ENCODE assay signal across 25 cellular contexts in genomic region chr1:47021070-47021469, GRCh38. TPM values are rescaled to one million over a fixed set of nuclear protein-coding genes. Genes with fewer than 3 reads are reported as not detected.
"Had no signal": no experiment of that assay in that cellular context is flagged by ENCODE, and none has a peak within 500 bp of the region (broad histone marks: within the 10 kb centered on the region; RNA-seq: fewer than 3 reads in every experiment).

No MANE protein-coding gene starts in this region.

- H3K4me3 Mint-ChIP-seq: activated CD8-positive, alpha-beta T cell treated with anti-CD3 and anti-CD28 coated beads, Interleukin-2, amount 10 ng/mL, durations not matched to agents 7 days and 5 days; activated naive CD4-positive, alpha-beta T cell treated with anti-CD3 and anti-CD28 coated beads, Interleukin-2, amount 50 U/mL, for 24 hours; activated T-cell treated with anti-CD3 and anti-CD28 coated beads, Interleukin-2, amount 50 U/mL, for 24 hours; activated T-helper 1 cell treated with anti-CD3 and anti-CD28 coated beads, Interleukin-12 subunit alpha, Interleukin-12 subunit beta, Interleukin-2, Interleukin-4 antibody, amounts not matched to agents 30 ng/mL and 10 ng/mL and 1 ng/mL, durations not matched to agents 14 hours and 24 hours and 36 hours; T-helper 17 cell; WTC11 had no signal

- H3K27ac Mint-ChIP-seq: activated CD8-positive, alpha-beta T cell treated with anti-CD3 and anti-CD28 coated beads, Interleukin-2, amount 10 ng/mL, durations not matched to agents 7 days and 5 days; activated naive CD4-positive, alpha-beta T cell treated with anti-CD3 and anti-CD28 coated beads, Interleukin-2, amount 50 U/mL, for 24 hours; activated T-cell treated with anti-CD3 and anti-CD28 coated beads, Interleukin-2, amount 50 U/mL, for 24 hours; activated T-helper 1 cell treated with anti-CD3 and anti-CD28 coated beads, Interleukin-12 subunit alpha, Interleukin-12 subunit beta, Interleukin-2, Interleukin-4 antibody, amounts not matched to agents 30 ng/mL and 10 ng/mL and 1 ng/mL, durations not matched to agents 14 hours and 24 hours and 36 hours; brain; T-helper 17 cell; WTC11 had no signal

- H3K36me3 Mint-ChIP-seq: activated naive CD4-positive, alpha-beta T cell treated with anti-CD3 and anti-CD28 coated beads, Interleukin-2, amount 50 U/mL, for 24 hours; brain; WTC11 had no signal

- H3K9me3 Mint-ChIP-seq: activated naive CD4-positive, alpha-beta T cell treated with anti-CD3 and anti-CD28 coated beads, Interleukin-2, amount 50 U/mL, for 24 hours; activated T-cell treated with anti-CD3 and anti-CD28 coated beads, Interleukin-2, amount 50 U/mL, for 24 hours; activated T-helper 1 cell treated with anti-CD3 and anti-CD28 coated beads, Interleukin-12 subunit alpha, Interleukin-12 subunit beta, Interleukin-2, Interleukin-4 antibody, amounts not matched to agents 30 ng/mL and 10 ng/mL and 1 ng/mL, durations not matched to agents 14 hours and 24 hours and 36 hours had no signal

- H3K4me1 Mint-ChIP-seq: activated naive CD4-positive, alpha-beta T cell treated with anti-CD3 and anti-CD28 coated beads, Interleukin-2, amount 50 U/mL, for 24 hours; T-helper 17 cell had no signal

- DNase-seq: activated CD4-positive, alpha-beta T cell treated with anti-CD3 and anti-CD28 coated beads for 48 hours; activated CD4-positive, alpha-beta T cell treated with anti-CD3 and anti-CD28 coated beads, Interleukin-2, amount 50 U/mL, for 4 hours; activated CD4-positive, CD25-positive, alpha-beta regulatory T cell treated with anti-CD3 and anti-CD28 coated beads, Interleukin-2, amount 50 U/mL, for 72 hours; activated CD8-positive, alpha-beta T cell treated with anti-CD3 and anti-CD28 coated beads, Interleukin-2, amount 10 ng/mL, durations not matched to agents 7 days and 5 days; activated effector memory CD4-positive, alpha-beta T cell treated with Interleukin-2 at 50 U/mL for 16 hours; activated naive CD4-positive, alpha-beta T cell; activated T-cell treated with anti-CD3 and anti-CD28 coated beads, Interleukin-2, amount 50 U/mL, for 24 hours; KG1; NCI-H1048; NCI-H146; NCI-H187 treated with DMSO at 0.1 percent for 48 hours; NCI-H2081 treated with DMSO at 0.1 percent for 48 hours; NCI-H446; NCI-H524; PC-3; SIG-M5; T-helper 17 cell; T-helper 9 cell had no signal

- ATAC-seq: activated CD8-positive, alpha-beta T cell treated with anti-CD3 and anti-CD28 coated beads, Interleukin-2, amount 10 ng/mL, durations not matched to agents 7 days and 5 days; PC-3; T-helper 17 cell; WTC11 had no signal

RNA-seq across cellular contexts. Expression of gene CYP4X1, which starts 2.4 kb away (rescaled TPM):
- total RNA-seq: activated CD8-positive, alpha-beta T cell treated with anti-CD3 and anti-CD28 coated beads, Interleukin-2, amount 10 ng/mL, durations not matched to agents 7 days and 5 days; activated T-helper 1 cell treated with anti-CD3 and anti-CD28 coated beads, Interleukin-12 subunit alpha, Interleukin-12 subunit beta, Interleukin-2, Interleukin-4 antibody, amounts not matched to agents 30 ng/mL and 10 ng/mL and 1 ng/mL, durations not matched to agents 14 hours and 24 hours and 36 hours; astrocyte; LHCN-M2; M059J; T-helper 17 cell had no signal

RNA-seq across cellular contexts. Expression of gene CYP4Z1, which starts 46.0 kb away (rescaled TPM):
- total RNA-seq: activated CD8-positive, alpha-beta T cell treated with anti-CD3 and anti-CD28 coated beads, Interleukin-2, amount 10 ng/mL, durations not matched to agents 7 days and 5 days; activated T-helper 1 cell treated with anti-CD3 and anti-CD28 coated beads, Interleukin-12 subunit alpha, Interleukin-12 subunit beta, Interleukin-2, Interleukin-4 antibody, amounts not matched to agents 30 ng/mL and 10 ng/mL and 1 ng/mL, durations not matched to agents 14 hours and 24 hours and 36 hours; astrocyte; LHCN-M2; M059J; PC-3; T-helper 17 cell; WTC11 had no signal
